In the genomic region with DNA sequence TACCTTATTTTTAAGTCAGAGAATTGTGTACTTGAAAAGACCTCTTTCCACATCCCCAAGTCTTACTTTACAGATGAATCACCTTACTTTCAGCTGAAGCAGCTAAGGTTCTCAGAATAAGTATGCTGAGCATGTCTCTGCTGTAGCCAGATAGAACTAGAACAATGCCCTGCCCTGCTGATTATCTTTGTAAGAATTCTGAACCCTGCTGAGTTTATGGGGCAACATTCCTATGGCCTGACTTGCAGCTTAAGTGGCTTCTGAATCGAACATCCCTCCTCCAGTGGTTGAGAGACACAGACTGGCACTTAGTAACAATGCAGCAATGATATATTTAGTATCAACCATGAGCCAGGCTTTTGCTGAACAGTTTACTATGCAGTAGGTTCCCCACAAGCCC, we compare ENCODE assay signal across 11 cellular contexts.
DNase-seq lines count a peak whose midpoint lies in the region; ATAC-seq and TF ChIP-seq lines count a peak whose summit lies in the region.
"Had no signal": no experiment of that assay in that cellular context is flagged by ENCODE, and none has a peak within 500 bp of the region (broad histone marks: within the 10 kb centered on the region; RNA-seq: fewer than 3 reads in every experiment).

No MANE protein-coding gene starts in this region.

- no peaks in the 10 kb centered on the region for H3K36me3 Mint-ChIP-seq in H9 (ENCODE audit: insufficient read depth in 1 of 3, low read depth in 3 of 3)
- no peaks in the 10 kb centered on the region for H3K36me3 Mint-ChIP-seq in stimulated activated memory B cell treated with anti-CD40 and anti-IgM and Interleukin-4, amounts not matched to agents 10 μg/mL and 1 μg/mL and 100 μg/mL, for 72 hours

- no peak overlapping the region for H2AFZ ChIP-seq in H9 (ENCODE audit: low read length)

- TF ChIP-seq CTCF in H9 (conservative IDR thresholded peaks at IDR 0.05) (no peak), mucosa of descending colon (IDR thresholded peaks at IDR 0.05) (no peak)

- H3K4me1 Mint-ChIP-seq in H9: peaks cover 33 to 38% of the 10 kb centered on the region in 2 experiments
- no peaks in the 10 kb centered on the region for H3K4me1 Mint-ChIP-seq in stimulated activated memory B cell treated with anti-CD40 and anti-IgM and Interleukin-4, amounts not matched to agents 10 μg/mL and 1 μg/mL and 100 μg/mL, for 72 hours
- H3K4me1 Mint-ChIP-seq: activated CD4-positive, alpha-beta memory T cell treated with anti-CD3 and anti-CD28 coated beads, Interleukin-2, amount 10 ng/mL, durations not matched to agents 7 days and 5 days had no signal

- WGBS in H9 (ENCODE audit: extremely low coverage, insufficient read length, low lambda C conversion rate): no CpG with 5 or more reads among the region's 1 CpG

- no peak overlapping the region for H3T11ph ChIP-seq in H9 (ENCODE audit: low read length)

- H4K91ac ChIP-seq in H9 (ENCODE audit: insufficient read length, low read depth, low read length): no peak overlapping the region

- peaks cover 0 to 4% of the 10 kb centered on the region in 2 experiments; a peak in 1 of 5 replicates for H3K9me3 Mint-ChIP-seq in H9
- H3K9me3 Mint-ChIP-seq in stimulated activated memory B cell treated with anti-CD40 and anti-IgM and Interleukin-4, amounts not matched to agents 10 μg/mL and 1 μg/mL and 100 μg/mL, for 72 hours: peaks cover 5% of the 10 kb centered on the region

- no peak overlapping the region for H2BK15ac ChIP-seq in H9 (ENCODE audit: low read depth, low read length)

- no peak overlapping the region for H2AK5ac ChIP-seq in H9 (ENCODE audit: insufficient read length, low read length)

- H3K4me2 ChIP-seq in H9 (ENCODE audit: insufficient read depth, insufficient read length, low read length) (no peak overlapping the region), skeletal muscle satellite cell (ENCODE audit: low read length) (peak overlapping the region; percentile 64)

- H3K14ac ChIP-seq in H9 (ENCODE audit: insufficient read depth, low read length): no peak overlapping the region

- H3K23me2 ChIP-seq in H9 (ENCODE audit: insufficient read length, low read depth, low read length, poor library complexity, severe bottlenecking): no peaks in the 10 kb centered on the region

- no peaks in the 10 kb centered on the region for H3K36me3 ChIP-seq in SJSA1
- H3K36me3 ChIP-seq in skeletal muscle satellite cell (ENCODE audit: insufficient read depth, low read length): no peaks in the 10 kb centered on the region
- no peaks in the 10 kb centered on the region for H3K36me3 ChIP-seq in mucosa of descending colon (ENCODE audit: low read depth)

- no peak overlapping the region for H4K5ac ChIP-seq in H9 (ENCODE audit: insufficient read length, low read depth, low read length)

- H3K27ac ChIP-seq in H9 (ENCODE audit: insufficient read length, low read depth, low read length) (peak overlapping the region; percentile 90), SJSA1 (peak overlapping the region; percentile 99)

- H2BK20ac ChIP-seq in H9 (ENCODE audit: low read depth, low read length, poor library complexity, severe bottlenecking): no peak overlapping the region

- DNase-seq in H9 (peak; percentile 80), SJSA1 (ENCODE audit: low read depth in 1 of 2, low spot score in 2 of 2) (peak; percentile 96 to 99), glomerular visceral epithelial cell (ENCODE audit: extremely low spot score) (peak; percentile 98), cortex of kidney (lab: John Stamatoyannopoulos, UW) (no peak), NCI-H69 (lab: John Stamatoyannopoulos, UW) (no peak), mucosa of descending colon (no peak)
- DNase-seq: activated CD4-positive, alpha-beta memory T cell treated with anti-CD3 and anti-CD28 coated beads, Interleukin-2, amount 10 ng/mL, durations not matched to agents 7 days and 5 days; left cardiac atrium; NCI-H146 had no signal

- H3K9ac ChIP-seq in H9 (ENCODE audit: extremely low read depth, insufficient read length, low read length) (no peak overlapping the region), skeletal muscle satellite cell (ENCODE audit: low read depth, low read length) (peak overlapping the region; percentile 91)

- H3K4me3 ChIP-seq in SJSA1 (no peak overlapping the region), skeletal muscle satellite cell (ENCODE audit: low read length) (no peak overlapping the region), mucosa of descending colon (no peak overlapping the region)

- no peaks in the 10 kb centered on the region for H4K20me1 ChIP-seq in H9 (ENCODE audit: control insufficient read depth, insufficient read depth, insufficient read length)

- H3K9me3 ChIP-seq in H9 (ENCODE audit: control insufficient read depth, low read depth, low read length) (no peaks in the 10 kb centered on the region), SJSA1 (replicated peaks) (no peaks in the 10 kb centered on the region), skeletal muscle satellite cell (replicated peaks; ENCODE audit: low read length) (no peaks in the 10 kb centered on the region), mucosa of descending colon (no peaks in the 10 kb centered on the region)

- H3K27ac Mint-ChIP-seq in H9: peak overlapping the region; percentile 93 to 98 (median 94)
- H3K27ac Mint-ChIP-seq in stimulated activated memory B cell treated with anti-CD40 and anti-IgM and Interleukin-4, amounts not matched to agents 10 μg/mL and 1 μg/mL and 100 μg/mL, for 72 hours: no peak overlapping the region
- H3K27ac Mint-ChIP-seq: activated CD4-positive, alpha-beta memory T cell treated with anti-CD3 and anti-CD28 coated beads, Interleukin-2, amount 10 ng/mL, durations not matched to agents 7 days and 5 days had no signal

- H3K4me3 Mint-ChIP-seq in H9: peak overlapping the region in 1 of 2 experiments; percentile 1; a peak in 1 of 5 replicates
- no peak overlapping the region for H3K4me3 Mint-ChIP-seq in stimulated activated memory B cell treated with anti-CD40 and anti-IgM and Interleukin-4, amounts not matched to agents 10 μg/mL and 1 μg/mL and 100 μg/mL, for 72 hours
- H3K4me3 Mint-ChIP-seq: activated CD4-positive, alpha-beta memory T cell treated with anti-CD3 and anti-CD28 coated beads, Interleukin-2, amount 10 ng/mL, durations not matched to agents 7 days and 5 days had no signal

- no peak overlapping the region for H3K4ac ChIP-seq in H9 (ENCODE audit: low read depth, low read length)

- no peaks in the 10 kb centered on the region for H3K79me2 ChIP-seq in H9 (ENCODE audit: insufficient read depth, low read length)

- H3K27me3 Mint-ChIP-seq in H9 (ENCODE audit: low read depth): no peaks in the 10 kb centered on the region; the same call in none of the 2 replicates
- H3K27me3 Mint-ChIP-seq in stimulated activated memory B cell treated with anti-CD40 and anti-IgM and Interleukin-4, amounts not matched to agents 10 μg/mL and 1 μg/mL and 100 μg/mL, for 72 hours: no peaks in the 10 kb centered on the region
- H3K27me3 Mint-ChIP-seq: activated CD4-positive, alpha-beta memory T cell treated with anti-CD3 and anti-CD28 coated beads, Interleukin-2, amount 10 ng/mL, durations not matched to agents 7 days and 5 days had no signal

- no peak overlapping the region for H2BK5ac ChIP-seq in H9 (ENCODE audit: insufficient read length, low read length)

- no peak overlapping the region for H3K56ac ChIP-seq in H9 (ENCODE audit: insufficient read length, low read depth, low read length)

- H3K23ac ChIP-seq in H9 (ENCODE audit: insufficient read length, low read depth, low read length): no peak overlapping the region

- no peak overlapping the region for H2BK12ac ChIP-seq in H9 (ENCODE audit: insufficient read length, low read depth, low read length)

- H3K18ac ChIP-seq in H9 (ENCODE audit: insufficient read length, low read depth, low read length): no peak overlapping the region

- H3K27me3 ChIP-seq in H9 (ENCODE audit: insufficient read depth, low read length): no peaks in the 10 kb centered on the region
- no peaks in the 10 kb centered on the region for H3K27me3 ChIP-seq in SJSA1 (replicated peaks)
- no peaks in the 10 kb centered on the region for H3K27me3 ChIP-seq in skeletal muscle satellite cell (ENCODE audit: control insufficient read depth, insufficient read depth, low read length)

- no peaks in the 10 kb centered on the region for H3K79me1 ChIP-seq in H9 (ENCODE audit: insufficient read depth, low read depth, low read length, poor library complexity, severe bottlenecking)

- no peak for ATAC-seq in stimulated activated memory B cell treated with anti-CD40 and anti-IgM and Interleukin-4, amounts not matched to agents 10 μg/mL and 1 μg/mL and 100 μg/mL, for 72 hours
- ATAC-seq in mucosa of descending colon: no peak

- intact Hi-C loops in mucosa of descending colon (cut with DNase I, micrococcal nuclease): no loop called here

- H4K8ac ChIP-seq in H9 (replicated peaks; ENCODE audit: insufficient read length, low read depth, low read length): no peak overlapping the region

- H3K4me1 ChIP-seq in H9 (ENCODE audit: insufficient read depth, low read length) (peaks cover 2% of the 10 kb centered on the region; the same call in 1 of the 2 replicates), SJSA1 (replicated peaks) (peaks cover 44% of the 10 kb centered on the region), skeletal muscle satellite cell (ENCODE audit: control insufficient read depth, insufficient read depth, low read length) (peaks cover 42% of the 10 kb centered on the region), mucosa of descending colon (ENCODE audit: low read depth) (no peaks in the 10 kb centered on the region)

- no peak overlapping the region for H2BK120ac ChIP-seq in H9 (ENCODE audit: low read depth, low read length, poor library complexity, severe bottlenecking)

Comparison
In these comparisons a context has a peak if more than half of its experiments do, and no peak if none do; other contexts are left out.
1. DNase-seq: peak in H9 (single experiment), SJSA1 (2 of 2) and glomerular visceral epithelial cell (single experiment); none in cortex of kidney (single experiment), NCI-H69 (single experiment) and mucosa of descending colon (0 of 3).